Comparison of ENCODE assay signal across 27 cellular contexts in the genomic region with DNA sequence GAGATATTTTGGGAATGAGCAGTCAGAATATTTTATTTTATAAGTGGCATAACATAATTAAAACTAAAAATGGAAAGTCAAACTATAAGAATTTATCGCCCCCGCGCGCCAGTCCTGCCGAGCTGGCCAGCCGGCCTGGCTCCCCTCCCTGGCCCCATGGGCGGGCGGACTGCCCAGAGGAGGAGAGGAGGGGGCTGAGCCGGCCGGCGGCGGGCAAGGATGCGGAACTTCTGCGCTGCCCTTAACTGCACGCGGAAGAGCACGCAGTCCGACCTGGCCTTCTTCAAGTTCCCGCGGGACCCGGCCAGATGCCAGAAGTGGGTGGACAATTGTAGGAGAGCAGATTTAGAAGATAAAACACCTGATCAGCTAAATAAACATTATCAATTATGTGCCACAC.
"Had no signal": no experiment of that assay in that cellular context is flagged by ENCODE, and none has a peak within 500 bp of the region (broad histone marks: within the 10 kb centered on the region; RNA-seq: fewer than 3 reads in every experiment).

No MANE protein-coding gene starts in this region.

- H3K36me3 ChIP-seq: brain microvascular endothelial cell, cardiac muscle cell had no signal

- FAIRE-seq: RCC 7860 had no signal

- ATAC-seq: activated CD8-positive, alpha-beta memory T cell treated with anti-CD3 and anti-CD28 coated beads, Interleukin-2, amount 10 ng/mL, durations not matched to agents 7 days and 5 days; T-helper 17 cell; WTC11 had no signal

- DNase-seq: activated CD4-positive, alpha-beta T cell treated with anti-CD3 and anti-CD28 coated beads for 48 hours; activated CD4-positive, alpha-beta T cell treated with anti-CD3 and anti-CD28 coated beads, Interleukin-2, amount 50 U/mL, for 48 hours; activated CD4-positive, CD25-positive, alpha-beta regulatory T cell treated with anti-CD3 and anti-CD28 coated beads, Interleukin-2, amount 50 U/mL, for 72 hours; activated CD8-positive, alpha-beta memory T cell treated with anti-CD3 and anti-CD28 coated beads, Interleukin-2, amount 10 ng/mL, durations not matched to agents 7 days and 5 days; activated effector memory CD4-positive, alpha-beta T cell treated with Interleukin-2 at 50 U/mL for 16 hours; activated naive CD4-positive, alpha-beta T cell; activated T-cell treated with anti-CD3 and anti-CD28 coated beads, Interleukin-2, amount 50 U/mL, for 24 hours; brain microvascular endothelial cell; Kasumi-1; KBM-7; NCI-H1048; NCI-H1417 treated with DMSO at 0.1 percent for 48 hours; NCI-H1694; NCI-H2029; NCI-H2107; NCI-H2171 treated with DMSO at 0.1 percent for 48 hours; NCI-H226; NCI-H526; NCI-H82; NK-92 treated with Interleukin-12 subunit alpha and Interleukin-12 subunit beta, amount 100 ng/mL, for 24 hours; OCI-M1; SIG-M5; T-helper 17 cell; T-helper 9 cell had no signal

- H3K27ac ChIP-seq: brain microvascular endothelial cell, cardiac muscle cell had no signal

- H3K27me3 ChIP-seq: brain microvascular endothelial cell, cardiac muscle cell had no signal

- H3K4me3 ChIP-seq: cardiac muscle cell had no signal
